ENCODE assay signal across 8 cellular contexts in the genomic region with DNA sequence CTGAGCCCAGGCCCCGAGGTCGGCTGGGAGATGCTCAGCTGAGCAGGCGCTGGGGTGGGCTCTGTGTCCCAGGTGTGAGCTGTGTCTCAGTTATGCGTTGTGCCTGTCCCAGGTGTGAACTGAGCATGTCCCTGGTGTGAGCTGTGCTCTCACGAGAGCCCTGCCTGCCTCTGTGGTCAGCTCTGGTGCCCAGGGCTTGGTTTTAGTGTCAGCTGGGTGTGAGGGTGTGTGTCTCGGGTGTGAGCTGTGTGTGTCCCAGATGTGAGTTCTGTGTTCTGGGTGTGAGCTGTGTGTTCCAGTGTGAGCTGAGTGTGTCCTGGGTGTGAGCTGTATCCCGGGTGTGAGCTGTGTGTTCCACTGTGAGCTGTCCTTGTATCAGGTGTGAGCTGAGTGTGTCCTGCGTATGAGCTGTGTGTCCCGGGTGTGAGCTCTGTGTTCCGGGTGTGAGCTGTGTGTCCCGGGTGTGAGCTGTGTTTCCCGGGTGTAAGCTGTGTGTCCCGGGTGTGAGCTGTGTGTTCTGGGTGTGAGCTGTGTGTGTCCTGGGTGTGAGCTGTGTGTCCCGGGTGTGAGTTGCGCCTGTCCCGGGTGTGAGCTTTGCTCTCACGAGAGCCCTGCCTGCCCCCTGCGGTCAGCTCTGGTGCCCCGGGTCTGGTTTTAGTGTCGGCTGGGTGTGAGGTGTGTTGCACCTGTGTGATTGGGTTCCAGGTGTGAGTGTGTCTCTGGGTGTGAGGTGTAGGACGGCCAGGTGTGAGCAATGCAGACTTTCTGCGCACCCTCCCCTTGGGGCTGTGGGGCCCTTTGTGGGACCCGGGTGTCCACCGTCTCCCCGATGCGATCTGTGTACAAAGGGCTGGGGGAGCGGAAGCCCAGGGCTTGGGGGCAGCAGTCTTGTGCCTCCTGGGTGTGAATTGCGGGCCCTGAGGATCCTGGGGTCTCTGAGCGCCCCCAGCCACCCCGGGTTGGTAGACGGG. TPM values are rescaled to one million over a fixed set of nuclear protein-coding genes. Genes with fewer than 3 reads are reported as not detected.
DNase-seq lines count a peak whose midpoint lies in the region; ATAC-seq lines count a peak whose summit lies in the region.

No MANE protein-coding gene starts in this region.

- H3K36me3 ChIP-seq in CD4-positive, CD25-positive, alpha-beta regulatory T cell (ENCODE audit: control insufficient read depth, insufficient read depth, low read length) = no peaks in the 10 kb centered on the region

- H3K36me3 Mint-ChIP-seq in CD4-positive, CD25-positive, alpha-beta regulatory T cell = peaks cover 9% of the 10 kb centered on the region
- no peaks in the 10 kb centered on the region for H3K36me3 Mint-ChIP-seq in activated naive CD8-positive, alpha-beta T cell treated with anti-CD3 and anti-CD28 coated beads for 36 hours

- peak overlapping the region; percentile 63 for H3K27ac ChIP-seq in CD4-positive, CD25-positive, alpha-beta regulatory T cell (ENCODE audit: insufficient read depth, low read length, poor library complexity, severe bottlenecking)

- H3K27me3 Mint-ChIP-seq in CD4-positive, CD25-positive, alpha-beta regulatory T cell = no peaks in the 10 kb centered on the region
- H3K27me3 Mint-ChIP-seq in activated naive CD8-positive, alpha-beta T cell treated with anti-CD3 and anti-CD28 coated beads for 36 hours = peaks cover 13% of the 10 kb centered on the region

- ATAC-seq in CD4-positive, CD25-positive, alpha-beta regulatory T cell (ENCODE audit: low read depth in 2 of 2) = peak; percentile 3 to 8
- ATAC-seq in GM19397 (IDR thresholded peaks at IDR 0.05; ENCODE audit: unreplicated experiment) = peak; percentile 8
- no peak for ATAC-seq in GM19463 (IDR thresholded peaks at IDR 0.05; ENCODE audit: unreplicated experiment)

- peak overlapping the region; percentile 93 to 98 (median 98) for H3K27ac Mint-ChIP-seq in CD4-positive, CD25-positive, alpha-beta regulatory T cell
- no peak overlapping the region for H3K27ac Mint-ChIP-seq in activated naive CD8-positive, alpha-beta T cell treated with anti-CD3 and anti-CD28 coated beads for 36 hours

- H3K4me1 Mint-ChIP-seq in CD4-positive, CD25-positive, alpha-beta regulatory T cell = peaks cover 6 to 39% (median 21%) of the 10 kb centered on the region in 4 donors
- peaks cover 19% of the 10 kb centered on the region for H3K4me1 Mint-ChIP-seq in activated naive CD8-positive, alpha-beta T cell treated with anti-CD3 and anti-CD28 coated beads for 36 hours

- H3K27me3 ChIP-seq in CD4-positive, CD25-positive, alpha-beta regulatory T cell (ENCODE audit: control insufficient read depth, insufficient read depth, low read length) = no peaks in the 10 kb centered on the region
- no peaks in the 10 kb centered on the region for H3K27me3 ChIP-seq in mononuclear cell (ENCODE audit: insufficient read depth, low read length)

- H3K9me3 ChIP-seq in CD4-positive, CD25-positive, alpha-beta regulatory T cell (ENCODE audit: control insufficient read depth in 2 of 2, low read length in 2 of 2) = no peaks in the 10 kb centered on the region
- no peaks in the 10 kb centered on the region for H3K9me3 ChIP-seq in mononuclear cell (ENCODE audit: low read depth, low read length)

- H3K4me3 ChIP-seq in CD4-positive, CD25-positive, alpha-beta regulatory T cell (ENCODE audit: low read depth, low read length) = peak overlapping the region; percentile 37
- peak overlapping the region; percentile 17 for H3K4me3 ChIP-seq in mononuclear cell (ENCODE audit: low read length)

- peak overlapping the region; percentile 89 to 99 (median 92) for H3K4me3 Mint-ChIP-seq in CD4-positive, CD25-positive, alpha-beta regulatory T cell
- peak overlapping the region; percentile 81 for H3K4me3 Mint-ChIP-seq in activated naive CD8-positive, alpha-beta T cell treated with anti-CD3 and anti-CD28 coated beads for 36 hours

- no peak for DNase-seq in CD4-positive, CD25-positive, alpha-beta regulatory T cell
- DNase-seq in activated naive CD8-positive, alpha-beta T cell treated with anti-CD3 and anti-CD28 coated beads for 36 hours = no peak
- DNase-seq in DMS79 (lab: John Stamatoyannopoulos, UW) (no peak), HT-29 (ENCODE audit: low spot score) (no peak), pons (ENCODE audit: low spot score) (no peak)

- peaks cover 30% of the 10 kb centered on the region for H3K4me1 ChIP-seq in CD4-positive, CD25-positive, alpha-beta regulatory T cell (ENCODE audit: control insufficient read depth, insufficient read depth, low read length, poor library complexity, severe bottlenecking)
- H3K4me1 ChIP-seq in mononuclear cell (ENCODE audit: insufficient read depth, low read length) = peaks cover 64% of the 10 kb centered on the region

- H3K9me3 Mint-ChIP-seq in CD4-positive, CD25-positive, alpha-beta regulatory T cell = peaks cover 0 to 1% (median 0%) of the 10 kb centered on the region in 7 donors
- no peaks in the 10 kb centered on the region for H3K9me3 Mint-ChIP-seq in activated naive CD8-positive, alpha-beta T cell treated with anti-CD3 and anti-CD28 coated beads for 36 hours

RNA-seq across cellular contexts. Expression of a gene that starts 7.1 kb away (rescaled TPM):
- not detected for total RNA-seq in CD4-positive, CD25-positive, alpha-beta regulatory T cell
- under 1 TPM; 0.10 to 0.32 (median 0.15) TPM for polyA plus RNA-seq in CD4-positive, CD25-positive, alpha-beta regulatory T cell
- not detected for total RNA-seq in activated naive CD8-positive, alpha-beta T cell treated with anti-CD3 and anti-CD28 coated beads for 36 hours
- 0.52 TPM for total RNA-seq in mononuclear cell
- total RNA-seq in HT-29 (2014; rRNA removed; shearing (Covaris generic)) = not detected in 2 replicates

RNA-seq across cellular contexts. Expression of a gene that starts 18.9 kb away (rescaled TPM):
- total RNA-seq in CD4-positive, CD25-positive, alpha-beta regulatory T cell = 0.22 TPM
- polyA plus RNA-seq in CD4-positive, CD25-positive, alpha-beta regulatory T cell = 1 to 10 TPM; 3.0 to 5.3 (median 3.7) TPM
- total RNA-seq in activated naive CD8-positive, alpha-beta T cell treated with anti-CD3 and anti-CD28 coated beads for 36 hours = under 1 TPM in 1 of 2 experiments, not detected in 1; 0.28 TPM
- total RNA-seq in mononuclear cell = 0.52 TPM
- 0.20 TPM in 1 of 2 replicates, not detected in the other for total RNA-seq in HT-29 (2014; rRNA removed; shearing (Covaris generic))

RNA-seq across cellular contexts. Expression of a gene that starts 32.8 kb away (rescaled TPM):
- 0.99 TPM for total RNA-seq in CD4-positive, CD25-positive, alpha-beta regulatory T cell
- 1 to 10 TPM in 3 of 4 donors, under 1 TPM in 1; 0.89 to 2.4 (median 1.8) TPM for polyA plus RNA-seq in CD4-positive, CD25-positive, alpha-beta regulatory T cell
- under 1 TPM; 0.45 to 0.50 TPM for total RNA-seq in activated naive CD8-positive, alpha-beta T cell treated with anti-CD3 and anti-CD28 coated beads for 36 hours
- not detected for total RNA-seq in mononuclear cell
- 0.34 and 0.38 TPM in 2 replicates for total RNA-seq in HT-29 (2014; rRNA removed; shearing (Covaris generic))

RNA-seq across cellular contexts. Expression of a gene that starts 39.4 kb away (rescaled TPM):
- total RNA-seq in CD4-positive, CD25-positive, alpha-beta regulatory T cell = 83.9 TPM
- 100 to 1,000 TPM; 146 to 187 (median 169) TPM for polyA plus RNA-seq in CD4-positive, CD25-positive, alpha-beta regulatory T cell
- 100 to 1,000 TPM; 175 to 187 TPM for total RNA-seq in activated naive CD8-positive, alpha-beta T cell treated with anti-CD3 and anti-CD28 coated beads for 36 hours
- 111 TPM for total RNA-seq in mononuclear cell
- 276 and 306 TPM in 2 replicates for total RNA-seq in HT-29 (2014; rRNA removed; shearing (Covaris generic))

RNA-seq across cellular contexts. Expression of a gene that starts 39.5 kb away (rescaled TPM):
- total RNA-seq in CD4-positive, CD25-positive, alpha-beta regulatory T cell = 69.7 TPM
- polyA plus RNA-seq in CD4-positive, CD25-positive, alpha-beta regulatory T cell = 1 to 10 TPM; 4.3 to 7.4 (median 6.3) TPM
- total RNA-seq in activated naive CD8-positive, alpha-beta T cell treated with anti-CD3 and anti-CD28 coated beads for 36 hours = 10 to 100 TPM; 47.1 to 53.2 TPM
- 33.5 TPM for total RNA-seq in mononuclear cell
- total RNA-seq in HT-29 (2014; rRNA removed; shearing (Covaris generic)) = 85.0 and 121 TPM in 2 replicates
